8 cellular contexts compared by ENCODE assay signal in genomic region chr6:30571085-30572077, GRCh38. TPM values are rescaled to one million over a fixed set of nuclear protein-coding genes. Genes with fewer than 3 reads are reported as not detected.
DNase-seq lines count a peak whose midpoint lies in the region; ATAC-seq, FAIRE-seq and TF ChIP-seq lines count a peak whose summit lies in the region.

Gene ABCF1, plus strand, starts transcription at chr6:30571442. Its CDS starts 46 bp downstream, at chr6:30571488.

- no peaks in the 10 kb centered on the region for H3K9me3 Mint-ChIP-seq in type B pancreatic cell

- peaks cover 0 to under 1% of the 10 kb centered on the region in 2 donors for H3K36me3 ChIP-seq in adrenal gland (replicated peaks in 1 of 2)

- TF ChIP-seq POLR2A in GM12892 (IDR thresholded peaks at IDR 0.05; ENCODE audit: low read depth, low read length), result peak; percentile 97
- peak; percentile 69 to 91 for TF ChIP-seq POLR2A in adrenal gland (IDR thresholded peaks at IDR 0.05)

- peaks cover 29% of the 10 kb centered on the region for H3K4me1 Mint-ChIP-seq in type B pancreatic cell (ENCODE audit: unreplicated experiment)

- H3K9me3 ChIP-seq in adrenal gland (replicated peaks in 1 of 3), result no peaks in the 10 kb centered on the region

- intact Hi-C loops in adrenal gland (cut with DNase I), result no loop called here
- intact Hi-C loops in cardiac septum (cut with DNase I), result loop anchor here (2.0 to 5.0 kb wide), 2 partner anchors 15 to 151 kb away; partner anchors contain the start of genes GNL1, PRR3 and TUBB

- DNase-seq in GM12892 (ENCODE audit: insufficient read length) (peak; percentile 94), NCI-H146 (lab: John Stamatoyannopoulos, UW) (peak; percentile 96), T-helper 1 cell (peak; percentile 98 to 100 (median 99)), adrenal gland (peak; percentile 97 to 99 (median 99)), cardiac septum (ENCODE audit: low spot score) (peak; percentile 100), pons (ENCODE audit: low spot score) (peak; percentile 94), type B pancreatic cell (ENCODE audit: extremely low spot score, unreplicated experiment) (peak; percentile 99)

- peak within 1 kb of the TSS; percentile 98 for H3K27ac Mint-ChIP-seq in type B pancreatic cell

- peaks cover 4% of the 10 kb centered on the region for H3K27me3 Mint-ChIP-seq in type B pancreatic cell

- no peaks in the 10 kb centered on the region for H3K27me3 ChIP-seq in adrenal gland

- ATAC-seq in HG02852 (IDR thresholded peaks at IDR 0.05; ENCODE audit: unreplicated experiment), result peak; percentile 90

- peaks cover under 1% of the 10 kb centered on the region for H3K36me3 Mint-ChIP-seq in type B pancreatic cell

- peaks cover 5 to 43% of the 10 kb centered on the region in 2 donors for H3K4me1 ChIP-seq in adrenal gland (replicated peaks in 1 of 2)

- TF ChIP-seq CTCF in adrenal gland (IDR thresholded peaks at IDR 0.05) (no peak), type B pancreatic cell (conservative IDR thresholded peaks at IDR 0.05) (no peak)

- peak within 1 kb of the TSS; percentile 73 to 96 (median 88) for H3K27ac ChIP-seq in adrenal gland

- H3K4me3 Mint-ChIP-seq in type B pancreatic cell, result peak within 1 kb of the TSS; percentile 97

- FAIRE-seq in GM12892 (lab: Jason Lieb, UNC), result peak; percentile 98

- H3K4me3 ChIP-seq in adrenal gland, result peak within 1 kb of the TSS; percentile 43 to 85 (median 78)

- 0 to 1% (median 0%) methylated on average over 61 to 67 of the region's 67 CpGs for WGBS in adrenal gland, 4 donors

RNA-seq across cellular contexts. Expression of gene ABCF1, which starts in this region (rescaled TPM):
- 48.3 TPM for polyA plus RNA-seq in GM12892 (2012; ENCODE audit: missing spikeins)
- total RNA-seq in adrenal gland (10 to 100 TPM; 24.6 to 53.1 (median 36.2) TPM), cardiac septum (44.2 TPM), type B pancreatic cell (ENCODE audit: low replicate concordance) (64.2 and 69.2 TPM in 2 replicates)
- 10 to 100 TPM; 18.7 to 75.2 (median 41.3) TPM for polyA plus RNA-seq in adrenal gland

Comparison
In these comparisons a context has a peak if more than half of its experiments do, and no peak if none do; other contexts are left out.
1. Peak in every context shown above with its lines: DNase-seq, ATAC-seq, H3K4me3 ChIP-seq and H3K27ac ChIP-seq.